20 cellular contexts compared by ENCODE assay signal in genomic region chr9:75333624-75334023, GRCh38.
A peak's percentile ranks its signal among the peaks of the same experiment; 100 is the strongest.
DNase-seq lines count a peak whose midpoint lies in the region; ATAC-seq, FAIRE-seq and TF ChIP-seq lines count a peak whose summit lies in the region.
"Had no signal": no experiment of that assay in that cellular context is flagged by ENCODE, and none has a peak within 500 bp of the region (broad histone marks: within the 10 kb centered on the region; RNA-seq: fewer than 3 reads in every experiment).

No MANE protein-coding gene starts in this region.

- no peak overlapping the region for H3K4me2 ChIP-seq in PC-3 (ENCODE audit: low read length)

- H3K36me3 Mint-ChIP-seq in osteocyte (ENCODE audit: unreplicated experiment), result no peaks in the 10 kb centered on the region
- H3K36me3 Mint-ChIP-seq: activated naive CD4-positive, alpha-beta T cell treated with anti-CD3 and anti-CD28 coated beads, Interleukin-2, amount 10 ng/mL, durations not matched to agents 7 days and 5 days; memory B cell had no signal

- no peak for DNase-seq in LNCaP clone FGC (ENCODE audit: low read depth)
- no peak for DNase-seq in osteocyte (ENCODE audit: extremely low spot score, unreplicated experiment)
- DNase-seq in SIG-M5 (lab: John Stamatoyannopoulos, UW), result no peak
- no peak for DNase-seq in mucosa of descending colon
- DNase-seq in PC-3, result no peak
- DNase-seq: activated CD4-positive, alpha-beta memory T cell treated with anti-CD3 and anti-CD28 coated beads, Interleukin-2, amount 10 ng/mL, durations not matched to agents 7 days and 5 days; activated naive CD4-positive, alpha-beta T cell treated with anti-CD3 and anti-CD28 coated beads, Interleukin-2, amount 10 ng/mL, durations not matched to agents 7 days and 5 days; activated T-cell treated with anti-CD3 and anti-CD28 coated beads, Interleukin-2, amount 50 U/mL, for 24 hours; immature natural killer cell; NCI-H1092; NCI-H2171 treated with DMSO at 0.1 percent for 48 hours; NCI-H774; RPMI8226; stimulated activated CD4-positive, alpha-beta T cell treated with anti-CD3 and anti-CD28 coated beads, Interleukin-2, amount 100 ng/mL, for 24 hours; T-helper 1 cell had no signal

- H3K27ac Mint-ChIP-seq in osteocyte (ENCODE audit: unreplicated experiment), result no peak overlapping the region
- H3K27ac Mint-ChIP-seq: activated CD4-positive, alpha-beta memory T cell treated with anti-CD3 and anti-CD28 coated beads, Interleukin-2, amount 10 ng/mL, durations not matched to agents 7 days and 5 days; activated naive CD4-positive, alpha-beta T cell treated with anti-CD3 and anti-CD28 coated beads, Interleukin-2, amount 10 ng/mL, durations not matched to agents 7 days and 5 days; activated T-cell treated with anti-CD3 and anti-CD28 coated beads, Interleukin-2, amount 50 U/mL, for 24 hours; immature natural killer cell; memory B cell; natural killer cell treated with Interleukin-12 subunit alpha and Interleukin-12 subunit beta and Interleukin-15 and Interleukin-18, amount 100 ng/mL, for 72 hours had no signal

- ATAC-seq in mucosa of descending colon, result no peak
- no peak for ATAC-seq in GM18498 (IDR thresholded peaks at IDR 0.05; ENCODE audit: unreplicated experiment)
- no peak for ATAC-seq in PC-3
- ATAC-seq: natural killer cell treated with Interleukin-12 subunit alpha and Interleukin-12 subunit beta and Interleukin-15 and Interleukin-18, amount 100 ng/mL, for 72 hours had no signal

- CTCF ChIA-PET in PC-3 (lab: Charles Lee), result no interaction called here

- H3K4me1 ChIP-seq in mucosa of descending colon (ENCODE audit: low read depth) (no peaks in the 10 kb centered on the region), PC-3 (ENCODE audit: insufficient read depth, low read length) (no peaks in the 10 kb centered on the region)

- peaks cover 19% of the 10 kb centered on the region for H3K27me3 Mint-ChIP-seq in osteocyte (ENCODE audit: unreplicated experiment)
- H3K27me3 Mint-ChIP-seq: activated CD4-positive, alpha-beta memory T cell treated with anti-CD3 and anti-CD28 coated beads, Interleukin-2, amount 10 ng/mL, durations not matched to agents 7 days and 5 days; activated naive CD4-positive, alpha-beta T cell treated with anti-CD3 and anti-CD28 coated beads, Interleukin-2, amount 10 ng/mL, durations not matched to agents 7 days and 5 days; activated T-cell treated with anti-CD3 and anti-CD28 coated beads, Interleukin-2, amount 50 U/mL, for 24 hours; memory B cell; natural killer cell treated with Interleukin-12 subunit alpha and Interleukin-12 subunit beta and Interleukin-15 and Interleukin-18, amount 100 ng/mL, for 72 hours had no signal

- intact Hi-C loops in mucosa of descending colon (cut with DNase I, micrococcal nuclease) (no loop called here), PC-3 (cut with micrococcal nuclease) (no loop called here)

- H3K9me3 Mint-ChIP-seq in osteocyte (ENCODE audit: unreplicated experiment), result no peaks in the 10 kb centered on the region
- H3K9me3 Mint-ChIP-seq: activated CD4-positive, alpha-beta memory T cell treated with anti-CD3 and anti-CD28 coated beads, Interleukin-2, amount 10 ng/mL, durations not matched to agents 7 days and 5 days; activated naive CD4-positive, alpha-beta T cell treated with anti-CD3 and anti-CD28 coated beads, Interleukin-2, amount 10 ng/mL, durations not matched to agents 7 days and 5 days had no signal

- peak; percentile 57 for FAIRE-seq in endometrium (lab: Jason Lieb, UNC)

- no peaks in the 10 kb centered on the region for H3K79me2 ChIP-seq in PC-3 (ENCODE audit: low read length)

- peak; percentile 38 for TF ChIP-seq CTCF in C4-2B (conservative IDR thresholded peaks at IDR 0.05)
- TF ChIP-seq CTCF in LNCaP clone FGC (IDR thresholded peaks at IDR 0.05; ENCODE audit: control insufficient read depth, extremely low read depth, insufficient read depth), result peak; percentile 26; the same call in 1 of the 2 replicates
- peak; percentile 60 for TF ChIP-seq CTCF in osteocyte (IDR thresholded peaks at IDR 0.05)
- no peak for TF ChIP-seq CTCF in mucosa of descending colon (IDR thresholded peaks at IDR 0.05)
- no peak for TF ChIP-seq CTCF in PC-3 (conservative IDR thresholded peaks at IDR 0.05; ENCODE audit: low read depth, low read length)

- H2AFZ ChIP-seq in PC-3 (ENCODE audit: low read length), result no peak overlapping the region

- H3F3A ChIP-seq in PC-3 (ENCODE audit: low read length, unreplicated experiment), result no peaks in the 10 kb centered on the region

- H3K4me3 Mint-ChIP-seq in osteocyte (ENCODE audit: unreplicated experiment), result no peak overlapping the region
- H3K4me3 Mint-ChIP-seq: activated CD4-positive, alpha-beta memory T cell treated with anti-CD3 and anti-CD28 coated beads, Interleukin-2, amount 10 ng/mL, durations not matched to agents 7 days and 5 days; activated naive CD4-positive, alpha-beta T cell treated with anti-CD3 and anti-CD28 coated beads, Interleukin-2, amount 10 ng/mL, durations not matched to agents 7 days and 5 days; activated T-cell treated with anti-CD3 and anti-CD28 coated beads, Interleukin-2, amount 50 U/mL, for 24 hours; immature natural killer cell; memory B cell; natural killer cell treated with Interleukin-12 subunit alpha and Interleukin-12 subunit beta and Interleukin-15 and Interleukin-18, amount 100 ng/mL, for 72 hours had no signal

- no peaks in the 10 kb centered on the region for H4K20me1 ChIP-seq in PC-3 (ENCODE audit: low read length)

- H3K36me3 ChIP-seq in mucosa of descending colon (ENCODE audit: low read depth) (no peaks in the 10 kb centered on the region), PC-3 (ENCODE audit: low read depth, low read length) (no peaks in the 10 kb centered on the region)

- H3K4me3 ChIP-seq in LNCaP clone FGC (ENCODE audit: low read depth, low read length) (no peak overlapping the region), mucosa of descending colon (no peak overlapping the region), PC-3 (ENCODE audit: low read length) (no peak overlapping the region)

- no peak overlapping the region for H3K9ac ChIP-seq in PC-3 (ENCODE audit: low read length)

- H3K4me1 Mint-ChIP-seq in osteocyte (ENCODE audit: unreplicated experiment), result no peaks in the 10 kb centered on the region
- H3K4me1 Mint-ChIP-seq: activated CD4-positive, alpha-beta memory T cell treated with anti-CD3 and anti-CD28 coated beads, Interleukin-2, amount 10 ng/mL, durations not matched to agents 7 days and 5 days; activated naive CD4-positive, alpha-beta T cell treated with anti-CD3 and anti-CD28 coated beads, Interleukin-2, amount 10 ng/mL, durations not matched to agents 7 days and 5 days; immature natural killer cell; memory B cell had no signal

- BruUV-seq in PC-3 (replicated peaks; lab: Mats Ljungman, UMichigan), result no TSS peak

- POLR2A ChIA-PET in PC-3 (lab: Charles Lee; ENCODE audit: unreplicated experiment), result no interaction called here

- H3K9me3 ChIP-seq in mucosa of descending colon, result no peaks in the 10 kb centered on the region
- no peaks in the 10 kb centered on the region for H3K9me3 ChIP-seq in PC-3 (ENCODE audit: low read length)

- H3K27ac ChIP-seq in C4-2B (no peak overlapping the region), PC-3 (ENCODE audit: low read length) (no peak overlapping the region)

- H3K9me2 ChIP-seq in PC-3 (replicated peaks; ENCODE audit: low read length), result no peaks in the 10 kb centered on the region

- H3K27me3 ChIP-seq in PC-3 (ENCODE audit: low read length), result no peaks in the 10 kb centered on the region

Comparison
In these comparisons a context has a peak if more than half of its experiments do, and no peak if none do; other contexts are left out.
1. CTCF ChIP-seq: peak in C4-2B (single experiment), LNCaP clone FGC (single experiment) and osteocyte (single experiment); none in mucosa of descending colon (single experiment) and PC-3 (single experiment).